Comparison of ENCODE assay signal across 8 cellular contexts in the genomic region with DNA sequence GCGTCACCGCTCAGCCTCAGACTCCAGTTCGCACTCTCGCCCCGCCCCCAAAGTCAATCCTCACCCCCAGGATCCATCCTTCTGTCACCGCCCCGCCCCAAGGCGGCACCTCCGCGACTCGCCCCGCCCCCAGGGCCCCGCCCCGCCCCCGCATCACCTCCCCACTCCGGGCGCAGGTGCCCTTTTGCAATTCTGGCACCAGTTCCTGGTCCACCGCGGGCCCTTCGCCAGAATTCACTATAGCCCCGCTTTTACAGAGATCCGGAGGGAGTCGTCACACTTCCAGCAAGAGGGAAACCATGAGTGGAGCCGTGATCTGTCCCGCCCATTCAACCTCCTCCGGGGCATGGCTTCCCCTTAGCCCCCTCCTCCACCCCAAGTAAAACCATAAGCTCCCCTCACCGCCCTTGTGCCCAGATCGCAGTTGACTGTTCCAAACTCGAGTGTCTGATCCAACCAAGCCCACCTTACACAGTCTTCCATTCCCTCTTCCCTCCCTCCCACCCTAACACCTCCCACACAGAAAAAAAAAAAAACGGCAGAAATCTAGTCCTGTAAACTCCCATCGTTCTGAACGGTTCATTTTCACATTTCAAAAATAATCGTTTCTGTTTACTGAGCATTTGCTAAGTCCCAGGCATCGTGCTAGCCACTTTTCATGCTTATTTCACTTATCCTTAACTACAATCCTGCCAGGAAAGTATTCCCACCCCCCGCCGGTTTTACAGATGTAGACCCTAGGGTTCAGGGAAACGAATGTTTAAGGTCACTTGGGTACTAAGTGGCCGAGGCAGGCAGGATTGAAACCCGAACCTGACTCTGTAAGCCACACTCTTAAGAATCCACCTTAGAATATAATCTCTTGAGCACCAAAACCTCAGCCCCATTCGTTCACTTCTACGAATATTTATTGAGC. TPM values are rescaled to one million over a fixed set of nuclear protein-coding genes. Genes with fewer than 3 reads are reported as not detected.
DNase-seq lines count a peak whose midpoint lies in the region; ATAC-seq and TF ChIP-seq lines count a peak whose summit lies in the region.

No MANE protein-coding gene starts in this region.

- no peaks in the 10 kb centered on the region for H3K27me3 ChIP-seq in neutrophil

- peaks cover 34 to 39% of the 10 kb centered on the region in 2 experiments for H3K4me1 ChIP-seq in neutrophil (ENCODE audit: control insufficient read depth in 1 of 2, insufficient read depth in 1 of 2, low read depth in 1 of 2, low read length in 1 of 2)

- peak; percentile 45 for ATAC-seq in GM21515 (IDR thresholded peaks at IDR 0.05; ENCODE audit: unreplicated experiment)

- H3K36me3 ChIP-seq in neutrophil: no peaks in the 10 kb centered on the region

- TF ChIP-seq CTCF in fibroblast of the aortic adventitia (IDR thresholded peaks at IDR 0.05; ENCODE audit: insufficient read depth, low read length) (no peak), neutrophil (IDR thresholded peaks at IDR 0.05) (peak; percentile 29)

- H3K4me3 Mint-ChIP-seq in IgD-negative memory B cell: peak overlapping the region; percentile 77 to 99 (median 96)
- H3K4me3 Mint-ChIP-seq in activated T-cell treated with anti-CD3 and anti-CD28 coated beads, Interleukin-2, amount 50 U/mL, for 24 hours: peak overlapping the region; percentile 91

- H3K4me3 ChIP-seq in fibroblast of the aortic adventitia (ENCODE audit: low read depth, low read length): peak overlapping the region; percentile 78
- H3K4me3 ChIP-seq in neutrophil (ENCODE audit: low read depth in 1 of 2, low read length in 1 of 2): peak overlapping the region; percentile 81 to 88

- no peaks in the 10 kb centered on the region for H3K9me3 Mint-ChIP-seq in IgD-negative memory B cell
- H3K9me3 Mint-ChIP-seq in activated T-cell treated with anti-CD3 and anti-CD28 coated beads, Interleukin-2, amount 50 U/mL, for 24 hours: no peaks in the 10 kb centered on the region

- H3K4me1 Mint-ChIP-seq in IgD-negative memory B cell: peaks cover 18 to 36% (median 28%) of the 10 kb centered on the region in 3 donors
- H3K4me1 Mint-ChIP-seq in activated T-cell treated with anti-CD3 and anti-CD28 coated beads, Interleukin-2, amount 50 U/mL, for 24 hours (ENCODE audit: low read depth): peaks cover 56% of the 10 kb centered on the region

- H3K27ac Mint-ChIP-seq in IgD-negative memory B cell: peak overlapping the region; percentile 87 to 100 (median 100)
- peak overlapping the region; percentile 100 for H3K27ac Mint-ChIP-seq in activated T-cell treated with anti-CD3 and anti-CD28 coated beads, Interleukin-2, amount 50 U/mL, for 24 hours

- no peaks in the 10 kb centered on the region for H3K27me3 Mint-ChIP-seq in IgD-negative memory B cell
- H3K27me3 Mint-ChIP-seq in activated T-cell treated with anti-CD3 and anti-CD28 coated beads, Interleukin-2, amount 50 U/mL, for 24 hours: no peaks in the 10 kb centered on the region

- DNase-seq in GDM1 (lab: John Stamatoyannopoulos, UW) (peak; percentile 51), fibroblast of the aortic adventitia (ENCODE audit: low read depth) (peak; percentile 10), SW480 (ENCODE audit: low spot score) (no peak), T-helper 9 cell (no peak)
- DNase-seq in activated T-cell treated with anti-CD3 and anti-CD28 coated beads, Interleukin-2, amount 50 U/mL, for 24 hours: no peak

- no peaks in the 10 kb centered on the region for H3K9me3 ChIP-seq in neutrophil

- H3K27ac ChIP-seq in neutrophil: peak overlapping the region; percentile 99

- H3K36me3 Mint-ChIP-seq in IgD-negative memory B cell: no peaks in the 10 kb centered on the region
- H3K36me3 Mint-ChIP-seq in activated T-cell treated with anti-CD3 and anti-CD28 coated beads, Interleukin-2, amount 50 U/mL, for 24 hours (ENCODE audit: low read depth): peaks cover 6% of the 10 kb centered on the region

RNA-seq across cellular contexts. Expression of a gene that starts 1.3 kb away (rescaled TPM):
- polyA plus RNA-seq in IgD-negative memory B cell: 16.9 TPM
- 5.2 and 7.1 TPM in 2 replicates for total RNA-seq in fibroblast of the aortic adventitia (ENCODE audit: low replicate concordance)

RNA-seq across cellular contexts. Expression of a gene that starts 1.3 kb away (rescaled TPM):
- polyA plus RNA-seq in IgD-negative memory B cell: 9.9 TPM
- total RNA-seq in fibroblast of the aortic adventitia (ENCODE audit: low replicate concordance): 8.6 and 20.0 TPM in 2 replicates

RNA-seq across cellular contexts. Expression of a gene that starts 49.4 kb away (rescaled TPM):
- polyA plus RNA-seq in IgD-negative memory B cell: not detected
- not detected in 2 replicates for total RNA-seq in fibroblast of the aortic adventitia (ENCODE audit: low replicate concordance)

RNA-seq across cellular contexts. Expression of a gene that starts 59.5 kb away (rescaled TPM):
- 11.8 TPM for polyA plus RNA-seq in IgD-negative memory B cell
- total RNA-seq in fibroblast of the aortic adventitia (ENCODE audit: low replicate concordance): 0.16 and 1.4 TPM in 2 replicates

Comparison
In these comparisons a context has a peak if more than half of its experiments do, and no peak if none do; other contexts are left out.
1. DNase-seq: peak in GDM1 (single experiment) and fibroblast of the aortic adventitia (single experiment); none in activated T-cell treated with anti-CD3 and anti-CD28 coated beads, Interleukin-2, amount 50 U/mL, for 24 hours (single experiment), SW480 (single experiment) and T-helper 9 cell (single experiment).